Comparison of ENCODE assay signal across 1 cellular context in genomic region chr3:11591401-11592266, GRCh38.
TF ChIP-seq lines count a peak whose summit lies in the region.

No MANE protein-coding gene starts in this region.

TF ChIP-seq in HepG2, 621 proteins besides CTCF, POLR2A, EP300 and RAD21 (continued from another document and continues in another):
- TF ChIP-seq HNF1A (IDR thresholded peaks at IDR 0.05; ENCODE audit: low read depth) (no peak), HNF1A (CRISPR knock-in tag; IDR thresholded peaks at IDR 0.05; ENCODE audit: borderline replicate concordance) (no peak), ZMAT3 (CRISPR knock-in tag; conservative IDR thresholded peaks at IDR 0.05) (no peak), ZNF335 (CRISPR knock-in tag; IDR thresholded peaks at IDR 0.05) (no peak), FOXA1 (IDR thresholded peaks at IDR 0.05) (no peak), FOXA1 (CRISPR knock-in tag; IDR thresholded peaks at IDR 0.05) (no peak), ZBTB43 (CRISPR knock-in tag; conservative IDR thresholded peaks at IDR 0.05) (no peak), TMF1 (CRISPR knock-in tag; IDR thresholded peaks at IDR 0.05; ENCODE audit: low read depth) (no peak), ZNF343 (CRISPR knock-in tag; IDR thresholded peaks at IDR 0.05) (no peak), HCFC1 (IDR thresholded peaks at IDR 0.05; ENCODE audit: low read depth, low read length) (no peak), YEATS2 (CRISPR knock-in tag; IDR thresholded peaks at IDR 0.05; ENCODE audit: borderline replicate concordance) (no peak), LRRFIP1 (CRISPR knock-in tag; conservative IDR thresholded peaks at IDR 0.05) (no peak), ZNF615 (CRISPR knock-in tag; IDR thresholded peaks at IDR 0.05; ENCODE audit: borderline replicate concordance) (no peak), SMC3 (IDR thresholded peaks at IDR 0.05; ENCODE audit: low read length) (no peak), NFRKB (IDR thresholded peaks at IDR 0.05) (no peak), WIZ (CRISPR knock-in tag; IDR thresholded peaks at IDR 0.05) (no peak), NFKBIZ (CRISPR knock-in tag; IDR thresholded peaks at IDR 0.05) (no peak), ZFY (CRISPR knock-in tag; IDR thresholded peaks at IDR 0.05) (no peak), NONO (IDR thresholded peaks at IDR 0.05) (no peak), NONO (CRISPR knock-in tag; conservative IDR thresholded peaks at IDR 0.05) (no peak), ARNTL (CRISPR knock-in tag; IDR thresholded peaks at IDR 0.05) (no peak), ZNF350 (CRISPR knock-in tag; IDR thresholded peaks at IDR 0.05; ENCODE audit: borderline replicate concordance, low read depth) (no peak), ZHX2 (IDR thresholded peaks at IDR 0.05; ENCODE audit: low read depth) (no peak), ZHX2 (CRISPR knock-in tag; IDR thresholded peaks at IDR 0.05; ENCODE audit: borderline replicate concordance) (no peak), GATAD2A (CRISPR knock-in tag; IDR thresholded peaks at IDR 0.05) (peak; percentile 78), ZNF709 (CRISPR knock-in tag; IDR thresholded peaks at IDR 0.05) (no peak), ZNF619 (CRISPR knock-in tag; IDR thresholded peaks at IDR 0.05) (no peak), FOXK1 (CRISPR knock-in tag; IDR thresholded peaks at IDR 0.05; ENCODE audit: borderline replicate concordance, low read depth) (no peak), SOX13 (IDR thresholded peaks at IDR 0.05) (no peak), SOX13 (CRISPR knock-in tag; conservative IDR thresholded peaks at IDR 0.05 in 1 of 2, IDR thresholded peaks at IDR 0.05 in 1 of 2) (peak in 1 of 2 experiments; percentile 84; a peak in 2 of 4 replicates), ARID5B (CRISPR knock-in tag; IDR thresholded peaks at IDR 0.05) (peak; percentile 51; the same call in 1 of the 2 replicates), BRF2 (CRISPR knock-in tag; IDR thresholded peaks at IDR 0.05) (no peak), TCF7L2 (IDR thresholded peaks at IDR 0.05; ENCODE audit: low read depth, low read length) (no peak), MED8 (CRISPR knock-in tag; IDR thresholded peaks at IDR 0.05; ENCODE audit: insufficient replicate concordance) (no peak), MAFK (conservative IDR thresholded peaks at IDR 0.05 in 1 of 2, IDR thresholded peaks at IDR 0.05 in 1 of 2; ENCODE audit: low read length in 2 of 2) (no peak), ZNF75D (CRISPR knock-in tag; IDR thresholded peaks at IDR 0.05; ENCODE audit: borderline replicate concordance) (no peak), ZC3H4 (CRISPR knock-in tag; IDR thresholded peaks at IDR 0.05; ENCODE audit: borderline replicate concordance) (no peak), UBTF (CRISPR knock-in tag; IDR thresholded peaks at IDR 0.05) (no peak)
- TF ChIP-seq, protein P1, sequence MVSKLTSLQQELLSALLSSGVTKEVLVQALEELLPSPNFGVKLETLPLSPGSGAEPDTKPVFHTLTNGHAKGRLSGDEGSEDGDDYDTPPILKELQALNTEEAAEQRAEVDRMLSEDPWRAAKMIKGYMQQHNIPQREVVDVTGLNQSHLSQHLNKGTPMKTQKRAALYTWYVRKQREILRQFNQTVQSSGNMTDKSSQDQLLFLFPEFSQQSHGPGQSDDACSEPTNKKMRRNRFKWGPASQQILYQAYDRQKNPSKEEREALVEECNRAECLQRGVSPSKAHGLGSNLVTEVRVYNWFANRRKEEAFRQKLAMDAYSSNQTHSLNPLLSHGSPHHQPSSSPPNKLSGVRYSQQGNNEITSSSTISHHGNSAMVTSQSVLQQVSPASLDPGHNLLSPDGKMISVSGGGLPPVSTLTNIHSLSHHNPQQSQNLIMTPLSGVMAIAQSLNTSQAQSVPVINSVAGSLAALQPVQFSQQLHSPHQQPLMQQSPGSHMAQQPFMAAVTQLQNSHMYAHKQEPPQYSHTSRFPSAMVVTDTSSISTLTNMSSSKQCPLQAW (CRISPR knock-in tag; IDR thresholded peaks at IDR 0.05) = no peak
